ENCODE assay signal across 16 cellular contexts in the genomic region with DNA sequence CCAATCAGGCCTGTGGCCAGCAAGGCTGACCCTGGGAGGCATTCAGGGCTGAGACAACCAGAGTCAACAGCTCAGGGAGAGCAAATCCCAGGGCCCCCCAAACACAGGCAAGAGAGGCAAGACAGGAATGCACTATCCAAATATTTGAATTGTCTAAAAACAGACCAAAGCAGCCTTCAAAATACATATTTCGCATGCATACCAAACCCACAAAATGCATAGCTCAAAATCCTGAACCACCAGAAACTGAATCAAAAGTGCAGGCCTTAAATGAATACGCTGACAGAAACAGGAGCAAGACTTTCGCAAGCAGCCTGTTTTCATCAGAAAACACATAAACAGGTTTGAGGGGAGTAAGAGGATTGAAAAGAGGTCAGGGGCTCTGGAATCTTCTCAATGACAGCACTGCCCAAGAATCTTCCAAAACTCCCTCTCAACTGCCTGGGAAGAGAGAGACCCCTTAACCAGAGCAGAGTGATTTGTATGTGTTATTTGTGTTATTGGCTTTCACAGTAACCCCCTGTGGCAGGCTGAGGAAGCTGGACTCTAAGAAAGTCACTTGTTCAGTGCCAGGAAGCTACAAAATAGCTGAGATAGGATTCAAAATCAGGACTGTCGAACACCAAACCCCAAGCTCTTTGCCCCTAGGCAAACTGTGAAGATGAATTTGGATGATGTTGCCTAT.
DNase-seq lines count a peak whose midpoint lies in the region; ATAC-seq, FAIRE-seq and TF ChIP-seq lines count a peak whose summit lies in the region.
"Had no signal": no experiment of that assay in that cellular context is flagged by ENCODE, and none has a peak within 500 bp of the region (broad histone marks: within the 10 kb centered on the region; RNA-seq: fewer than 3 reads in every experiment).

No MANE protein-coding gene starts in this region.

- TF ChIP-seq POLR2A in HepG2 (IDR thresholded peaks at IDR 0.05; ENCODE audit: insufficient read depth in 1 of 2, low read depth in 2 of 2, low read length in 2 of 2) (no peak), right lobe of liver (IDR thresholded peaks at IDR 0.05) (no peak)

- POLR2A ChIA-PET in HepG2 (lab: Yijun Ruan, JAX) = no interaction called here

- H4K20me1 ChIP-seq in HepG2 (ENCODE audit: insufficient read depth, low read length) = no peaks in the 10 kb centered on the region

- ATAC-seq in HepG2 (peak; percentile 78), right lobe of liver (no peak)
- ATAC-seq: foreskin keratinocyte, psoas muscle had no signal

- intact Hi-C loops in HepG2 (cut with micrococcal nuclease; ENCODE audit: unreplicated experiment) = no loop called here
- intact Hi-C loops in right lobe of liver (cut with DNase I) = no loop called here

- no TSS peak for BruUV-seq in HepG2 (replicated peaks; lab: Mats Ljungman, UMichigan)

- no peak for TF ChIP-seq CTCF in HepG2 (CRISPR knock-in tag; IDR thresholded peaks at IDR 0.05)
- TF ChIP-seq CTCF in right lobe of liver (IDR thresholded peaks at IDR 0.05) = no peak

- no peak for TF ChIP-seq RAD21 in HepG2 (CRISPR knock-in tag; IDR thresholded peaks at IDR 0.05)

- no peak overlapping the region for H2AFZ ChIP-seq in HepG2 (ENCODE audit: low read length)

- CTCF ChIA-PET in HepG2 (lab: Yijun Ruan, JAX; ENCODE audit: low intra/inter-chr PET ratio, low total read pairs) = no interaction called here

- H3K4me1 ChIP-seq in HepG2 (ENCODE audit: insufficient read depth, low read length) (peaks cover 15% of the 10 kb centered on the region), right lobe of liver (no peaks in the 10 kb centered on the region)
- H3K4me1 ChIP-seq: foreskin keratinocyte had no signal

- H3K9ac ChIP-seq in HepG2 (ENCODE audit: insufficient read depth, low read depth, low read length) = no peak overlapping the region

- H3K4me3 ChIP-seq in HepG2 (replicated peaks in 1 of 3; ENCODE audit: insufficient read depth in 1 of 3, low read depth in 2 of 3, low read length in 3 of 3) (no peak overlapping the region), right lobe of liver (no peak overlapping the region)
- H3K4me3 ChIP-seq: psoas muscle, thoracic aorta had no signal

- no peaks in the 10 kb centered on the region for H3K79me2 ChIP-seq in HepG2 (ENCODE audit: insufficient read depth, low read length)

- WGBS in HepG2 (ENCODE audit: low lambda C conversion rate) = 30% methylated on average over 4 of the region's 4 CpGs
- 84% methylated on average over 4 of the region's 4 CpGs for WGBS in right lobe of liver (ENCODE audit: insufficient coverage, low coverage, low lambda C conversion rate, missing lambda C conversion rate)

- peak overlapping the region; percentile 11; the same call in 1 of the 2 replicates for H3K4me2 ChIP-seq in HepG2 (ENCODE audit: low read depth, low read length)

- in situ Hi-C loops in HepG2 (cut with HindIII; ENCODE audit: extremely low pct_ligation_motif_present, low pct_unique_long_range_greater_than_20kb) = no loop called here

- H3K36me3 ChIP-seq in HepG2 (replicated peaks in 1 of 2; ENCODE audit: control insufficient read depth in 1 of 2, insufficient read depth in 2 of 2, low read length in 2 of 2) = no peaks in the 10 kb centered on the region
- no peaks in the 10 kb centered on the region for H3K36me3 ChIP-seq in right lobe of liver
- H3K36me3 ChIP-seq: thoracic aorta had no signal

- H3K27ac ChIP-seq in HepG2 (ENCODE audit: extremely low read length, insufficient read depth, low read length) (no peak overlapping the region), right lobe of liver (no peak overlapping the region), substantia nigra (ENCODE audit: low read depth, low read length, poor library complexity, severe bottlenecking) (no peak overlapping the region)
- H3K27ac ChIP-seq: 22Rv1, foreskin keratinocyte, psoas muscle, thoracic aorta had no signal

- H3K9me3 ChIP-seq in HepG2 (ENCODE audit: low read length) = no peaks in the 10 kb centered on the region
- no peaks in the 10 kb centered on the region for H3K9me3 ChIP-seq in right lobe of liver
- H3K9me3 ChIP-seq: psoas muscle, thoracic aorta had no signal

- no peak for TF ChIP-seq EP300 in HepG2 (IDR thresholded peaks at IDR 0.05; ENCODE audit: low read depth in 2 of 2, low read length in 2 of 2)
- TF ChIP-seq EP300 in HepG2 (CRISPR knock-in tag; IDR thresholded peaks at IDR 0.05; ENCODE audit: borderline replicate concordance) = no peak

- FAIRE-seq in HepG2 (lab: Jason Lieb, UNC) = no peak

- peaks cover 0 to 10% of the 10 kb centered on the region in 2 experiments; a peak in 1 of 5 replicates for H3K27me3 ChIP-seq in HepG2 (ENCODE audit: control insufficient read depth in 1 of 2, insufficient read depth in 2 of 2, low read length in 2 of 2)
- H3K27me3 ChIP-seq in right lobe of liver = no peaks in the 10 kb centered on the region

- peak; percentile 64 for DNase-seq in HepG2 (ENCODE audit: low spot score)
- no peak for DNase-seq in right lobe of liver
- peak; percentile 83 for DNase-seq in dedifferentiated amniotic fluid mesenchymal stem cell (ENCODE audit: extremely low spot score)
- DNase-seq in myocyte (ENCODE audit: low read depth) = peak; percentile 19
- DNase-seq in NK-92 treated with Interleukin-12 subunit alpha and Interleukin-12 subunit beta, amount 100 ng/mL, for 24 hours (lab: John Stamatoyannopoulos, UW) = no peak
- DNase-seq in substantia nigra (lab: John Stamatoyannopoulos, UW) = no peak
- DNase-seq in NCI-H446 (lab: John Stamatoyannopoulos, UW) = no peak
- no peak for DNase-seq in pons (ENCODE audit: low spot score)
- DNase-seq: activated CD4-positive, alpha-beta T cell treated with anti-CD3 and anti-CD28 coated beads, Interleukin-2, amount 50 U/mL, for 48 hours; aorta; foreskin keratinocyte; midbrain; NCI-H1048; psoas muscle had no signal

TF ChIP-seq in HepG2, 621 proteins besides CTCF, POLR2A, EP300 and RAD21 (continues in another document):
- TF ChIP-seq ZNF10 (CRISPR knock-in tag; IDR thresholded peaks at IDR 0.05; ENCODE audit: borderline replicate concordance, low read depth) (no peak), ZNF12 (CRISPR knock-in tag; IDR thresholded peaks at IDR 0.05) (no peak), DNMT3B (CRISPR knock-in tag; conservative IDR thresholded peaks at IDR 0.05) (no peak), PITX1 (CRISPR knock-in tag; IDR thresholded peaks at IDR 0.05) (0 out of 2 replicates have a peak, but pooled peaks have one; percentile 19), KMT2B (CRISPR knock-in tag; IDR thresholded peaks at IDR 0.05) (no peak), ZNF138 (CRISPR knock-in tag; IDR thresholded peaks at IDR 0.05; ENCODE audit: low read depth) (no peak), ZNF441 (CRISPR knock-in tag; IDR thresholded peaks at IDR 0.05; ENCODE audit: borderline replicate concordance) (no peak), ZSCAN20 (CRISPR knock-in tag; IDR thresholded peaks at IDR 0.05; ENCODE audit: borderline replicate concordance) (no peak), FOXA1 (IDR thresholded peaks at IDR 0.05) (no peak), FOXA1 (CRISPR knock-in tag; IDR thresholded peaks at IDR 0.05) (peak; percentile 19; the same call in 1 of the 2 replicates), ZNF296 (CRISPR knock-in tag; conservative IDR thresholded peaks at IDR 0.05) (no peak), ZNF703 (CRISPR knock-in tag; IDR thresholded peaks at IDR 0.05; ENCODE audit: borderline replicate concordance) (no peak), ZNF292 (CRISPR knock-in tag; IDR thresholded peaks at IDR 0.05; ENCODE audit: borderline replicate concordance, low read depth) (no peak), ZNF879 (CRISPR knock-in tag; IDR thresholded peaks at IDR 0.05) (no peak)
- TF ChIP-seq, protein P1, sequence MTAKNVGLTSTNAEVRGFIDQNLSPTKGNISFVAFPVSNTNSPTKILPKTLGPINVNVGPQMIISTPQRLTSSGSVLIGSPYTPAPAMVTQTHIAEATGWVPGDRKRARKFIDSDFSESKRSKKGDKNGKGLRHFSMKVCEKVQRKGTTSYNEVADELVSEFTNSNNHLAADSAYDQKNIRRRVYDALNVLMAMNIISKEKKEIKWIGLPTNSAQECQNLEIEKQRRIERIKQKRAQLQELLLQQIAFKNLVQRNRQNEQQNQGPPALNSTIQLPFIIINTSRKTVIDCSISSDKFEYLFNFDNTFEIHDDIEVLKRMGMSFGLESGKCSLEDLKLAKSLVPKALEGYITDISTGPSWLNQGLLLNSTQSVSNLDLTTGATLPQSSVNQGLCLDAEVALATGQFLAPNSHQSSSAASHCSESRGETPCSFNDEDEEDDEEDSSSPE (CRISPR knock-in tag; IDR thresholded peaks at IDR 0.05) = no peak
- TF ChIP-seq, protein P2, sequence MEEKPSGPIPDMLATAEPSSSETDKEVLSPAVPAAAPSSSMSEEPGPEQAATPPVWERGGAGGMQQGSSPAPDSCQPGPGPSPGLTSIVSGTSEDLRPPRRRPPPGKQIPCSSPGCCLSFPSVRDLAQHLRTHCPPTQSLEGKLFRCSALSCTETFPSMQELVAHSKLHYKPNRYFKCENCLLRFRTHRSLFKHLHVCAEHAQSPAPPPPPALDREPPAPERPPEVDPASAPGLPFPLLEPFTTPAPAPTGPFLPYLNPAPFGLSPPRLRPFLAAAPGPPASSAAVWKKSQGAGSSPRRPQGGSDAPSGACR (CRISPR knock-in tag; IDR thresholded peaks at IDR 0.05) = no peak
- TF ChIP-seq, protein P3, sequence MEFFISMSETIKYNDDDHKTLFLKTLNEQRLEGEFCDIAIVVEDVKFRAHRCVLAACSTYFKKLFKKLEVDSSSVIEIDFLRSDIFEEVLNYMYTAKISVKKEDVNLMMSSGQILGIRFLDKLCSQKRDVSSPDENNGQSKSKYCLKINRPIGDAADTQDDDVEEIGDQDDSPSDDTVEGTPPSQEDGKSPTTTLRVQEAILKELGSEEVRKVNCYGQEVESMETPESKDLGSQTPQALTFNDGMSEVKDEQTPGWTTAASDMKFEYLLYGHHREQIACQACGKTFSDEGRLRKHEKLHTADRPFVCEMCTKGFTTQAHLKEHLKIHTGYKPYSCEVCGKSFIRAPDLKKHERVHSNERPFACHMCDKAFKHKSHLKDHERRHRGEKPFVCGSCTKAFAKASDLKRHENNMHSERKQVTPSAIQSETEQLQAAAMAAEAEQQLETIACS (CRISPR knock-in tag; IDR thresholded peaks at IDR 0.05) = no peak
- TF ChIP-seq, protein P4, sequence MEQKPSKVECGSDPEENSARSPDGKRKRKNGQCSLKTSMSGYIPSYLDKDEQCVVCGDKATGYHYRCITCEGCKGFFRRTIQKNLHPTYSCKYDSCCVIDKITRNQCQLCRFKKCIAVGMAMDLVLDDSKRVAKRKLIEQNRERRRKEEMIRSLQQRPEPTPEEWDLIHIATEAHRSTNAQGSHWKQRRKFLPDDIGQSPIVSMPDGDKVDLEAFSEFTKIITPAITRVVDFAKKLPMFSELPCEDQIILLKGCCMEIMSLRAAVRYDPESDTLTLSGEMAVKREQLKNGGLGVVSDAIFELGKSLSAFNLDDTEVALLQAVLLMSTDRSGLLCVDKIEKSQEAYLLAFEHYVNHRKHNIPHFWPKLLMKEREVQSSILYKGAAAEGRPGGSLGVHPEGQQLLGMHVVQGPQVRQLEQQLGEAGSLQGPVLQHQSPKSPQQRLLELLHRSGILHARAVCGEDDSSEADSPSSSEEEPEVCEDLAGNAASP (CRISPR knock-in tag; IDR thresholded peaks at IDR 0.05; ENCODE audit: borderline replicate concordance) = no peak

Comparison
In these comparisons a context has a peak if more than half of its experiments do, and no peak if none do; other contexts are left out.
1. DNase-seq: peak in HepG2 (single experiment), dedifferentiated amniotic fluid mesenchymal stem cell (single experiment) and myocyte (single experiment); none in right lobe of liver (0 of 3), NK-92 treated with Interleukin-12 subunit alpha and Interleukin-12 subunit beta, amount 100 ng/mL, for 24 hours (single experiment), substantia nigra (0 of 49), NCI-H446 (0 of 2) and pons (single experiment).